23 cellular contexts compared by ENCODE assay signal in genomic region chr2:16569401-16569800, GRCh38.
"Had no signal": no experiment of that assay in that cellular context is flagged by ENCODE, and none has a peak within 500 bp of the region (broad histone marks: within the 10 kb centered on the region; RNA-seq: fewer than 3 reads in every experiment).

No MANE protein-coding gene starts in this region.

- ATAC-seq: activated CD4-positive, CD25-positive, alpha-beta regulatory T cell treated with anti-CD3 and anti-CD28 coated beads, Interleukin-2, amount 50 U/mL, for 24 hours; activated T-cell treated with anti-CD3 and anti-CD28 coated beads, Interleukin-2, amount 50 U/mL, for 72 hours; gastroesophageal sphincter; left colon; stimulated activated effector memory CD8-positive, alpha-beta T cell treated with anti-CD3 and anti-CD28 coated beads, Interleukin-12 subunit alpha, Interleukin-12 subunit beta, amount 100 ng/mL, for 72 hours; stimulated activated naive CD8-positive, alpha-beta T cell treated with anti-CD3 and anti-CD28 coated beads, Interleukin-15, amount 100 ng/mL, for 72 hours; T-cell had no signal

- H3K27me3 ChIP-seq: breast epithelium, esophagus squamous epithelium, gastroesophageal sphincter, heart right ventricle, vagina had no signal

- H3K4me1 ChIP-seq: breast epithelium, esophagus squamous epithelium, gastroesophageal sphincter, vagina had no signal

- H3K27ac ChIP-seq: breast epithelium, esophagus squamous epithelium, gastroesophageal sphincter, heart right ventricle, vagina, VCaP had no signal

- H3K36me3 ChIP-seq: breast epithelium had no signal

- DNase-seq: activated CD4-positive, alpha-beta memory T cell treated with anti-CD3 and anti-CD28 coated beads, Interleukin-2, amount 10 ng/mL, durations not matched to agents 7 days and 5 days; activated CD4-positive, alpha-beta T cell treated with anti-CD3 and anti-CD28 coated beads, Interleukin-2, amount 10 ng/mL, durations not matched to agents 24 days and 14 days; activated effector memory CD4-positive, alpha-beta T cell treated with Interleukin-2 at 50 U/mL for 16 hours; activated naive CD4-positive, alpha-beta T cell treated with anti-CD3 and anti-CD28 coated beads for 36 hours; activated naive CD8-positive, alpha-beta T cell treated with anti-CD3 and anti-CD28 coated beads, Interleukin-2, amount 10 ng/mL, durations not matched to agents 7 days and 5 days; activated T-cell treated with anti-CD3 and anti-CD28 coated beads, Interleukin-2, amount 50 U/mL, for 72 hours; amniotic stem cell; cortex of kidney; endodermal cell; esophagus squamous epithelium; heart right ventricle; left colon; small intestine; stimulated activated CD4-positive, alpha-beta T cell treated with anti-CD3 and anti-CD28 coated beads, Interleukin-2, amount 100 ng/mL, for 24 hours; stimulated activated naive CD8-positive, alpha-beta T cell treated with anti-CD3 and anti-CD28 coated beads, Interleukin-15, amount 100 ng/mL, for 72 hours; T-cell; trophoblast cell had no signal

- H3K4me3 ChIP-seq: breast epithelium, esophagus squamous epithelium, gastroesophageal sphincter, heart right ventricle, vagina had no signal

- H3K9me3 ChIP-seq: breast epithelium, esophagus squamous epithelium, gastroesophageal sphincter, vagina had no signal
